In genomic region chr19:28063702-28064101, GRCh38 we compare ENCODE assay signal across 2 cellular contexts.
TF ChIP-seq lines count a peak whose summit lies in the region.

No MANE protein-coding gene starts in this region.

TF ChIP-seq in HepG2, 621 proteins besides CTCF, POLR2A, EP300 and RAD21 (continued from another document):
- TF ChIP-seq ZNF142 (CRISPR knock-in tag; IDR thresholded peaks at IDR 0.05) (no peak), ATF7 (IDR thresholded peaks at IDR 0.05) (peak; percentile 90), ATF7 (CRISPR knock-in tag; IDR thresholded peaks at IDR 0.05) (no peak)

TF ChIP-seq in HEK293, 187 proteins besides CTCF, POLR2A, EP300 and RAD21:
- TF ChIP-seq ATF2 (tag by site-specific recombination; IDR thresholded peaks at IDR 0.05; ENCODE audit: low read depth) (peak; percentile 47), EGR2 (tag by site-specific recombination; IDR thresholded peaks at IDR 0.05; ENCODE audit: low read depth) (no peak), ZNF48 (tag by site-specific recombination; IDR thresholded peaks at IDR 0.05) (no peak)
